ENCODE assay signal across 25 cellular contexts in genomic region chr20:46282669-46283068, GRCh38. TPM values are rescaled to one million over a fixed set of nuclear protein-coding genes. Genes with fewer than 3 reads are reported as not detected.
"Had no signal": no experiment of that assay in that cellular context is flagged by ENCODE, and none has a peak within 500 bp of the region (broad histone marks: within the 10 kb centered on the region; RNA-seq: fewer than 3 reads in every experiment).

No MANE protein-coding gene starts in this region.

- DNase-seq: activated CD4-positive, alpha-beta T cell treated with anti-CD3 and anti-CD28 coated beads for 4 hours; activated CD4-positive, alpha-beta T cell treated with anti-CD3 and anti-CD28 coated beads, Interleukin-2, amount 50 U/mL, for 48 hours; activated CD4-positive, CD25-positive, alpha-beta regulatory T cell; activated CD8-positive, alpha-beta memory T cell treated with anti-CD3 and anti-CD28 coated beads, Interleukin-2, amount 50 U/mL, for 48 hours; activated naive CD4-positive, alpha-beta T cell treated with Interleukin-2 at 50 U/mL for 16 hours; activated naive CD8-positive, alpha-beta T cell treated with anti-CD3 and anti-CD28 coated beads, Interleukin-2, amount 10 ng/mL, durations not matched to agents 7 days and 5 days; activated T-cell treated with anti-CD3 and anti-CD28 coated beads, Interleukin-2, amount 50 U/mL, for 4 hours; amniotic stem cell; effector memory CD4-positive, alpha-beta T cell; left ventricle myocardium inferior; naive thymus-derived CD4-positive, alpha-beta T cell; stimulated activated CD4-positive, alpha-beta T cell treated with anti-CD3 and anti-CD28 coated beads, Interleukin-1b, Interleukin-23, amount 100 ng/mL, for 48 hours; stimulated activated naive CD8-positive, alpha-beta T cell treated with anti-CD3 and anti-CD28 coated beads, Interleukin-15, amount 100 ng/mL, for 72 hours; T1000 had no signal

- H3K27ac Mint-ChIP-seq: activated naive CD8-positive, alpha-beta T cell treated with anti-CD3 and anti-CD28 coated beads, Interleukin-2, amount 10 ng/mL, durations not matched to agents 7 days and 5 days; naive thymus-derived CD4-positive, alpha-beta T cell; progenitor cell of endocrine pancreas; stimulated activated effector memory CD8-positive, alpha-beta T cell treated with anti-CD3 and anti-CD28 coated beads, Interleukin-12 subunit alpha, Interleukin-12 subunit beta, amount 100 ng/mL, for 72 hours; stimulated activated naive CD8-positive, alpha-beta T cell treated with anti-CD3 and anti-CD28 coated beads, Interleukin-15, amount 100 ng/mL, for 72 hours had no signal

- H3K36me3 ChIP-seq: breast epithelium, left ventricle myocardium inferior, suprapubic skin, tibial nerve had no signal

- H3K4me1 Mint-ChIP-seq: activated naive CD8-positive, alpha-beta T cell treated with anti-CD3 and anti-CD28 coated beads, Interleukin-2, amount 10 ng/mL, durations not matched to agents 7 days and 5 days; central memory CD8-positive, alpha-beta T cell; neural crest cell; stimulated activated naive CD8-positive, alpha-beta T cell treated with anti-CD3 and anti-CD28 coated beads, Interleukin-15, amount 100 ng/mL, for 72 hours had no signal

- H3K4me1 ChIP-seq: breast epithelium, left ventricle myocardium inferior, suprapubic skin, tibial nerve had no signal

- H3K9me3 Mint-ChIP-seq: activated naive CD8-positive, alpha-beta T cell treated with anti-CD3 and anti-CD28 coated beads, Interleukin-2, amount 10 ng/mL, durations not matched to agents 7 days and 5 days; activated T-cell treated with anti-CD3 and anti-CD28 coated beads, Interleukin-2, amount 50 U/mL, for 4 hours; central memory CD8-positive, alpha-beta T cell; neural crest cell; stimulated activated effector memory CD8-positive, alpha-beta T cell treated with anti-CD3 and anti-CD28 coated beads, Interleukin-12 subunit alpha, Interleukin-12 subunit beta, amount 100 ng/mL, for 72 hours; stimulated activated naive CD8-positive, alpha-beta T cell treated with anti-CD3 and anti-CD28 coated beads, Interleukin-15, amount 100 ng/mL, for 72 hours had no signal

- H3K4me3 ChIP-seq: breast epithelium, left ventricle myocardium inferior, suprapubic skin, tibial nerve had no signal

- H3K4me3 Mint-ChIP-seq: activated naive CD8-positive, alpha-beta T cell treated with anti-CD3 and anti-CD28 coated beads, Interleukin-2, amount 10 ng/mL, durations not matched to agents 7 days and 5 days; activated T-cell treated with anti-CD3 and anti-CD28 coated beads, Interleukin-2, amount 50 U/mL, for 4 hours; central memory CD8-positive, alpha-beta T cell; naive thymus-derived CD4-positive, alpha-beta T cell; neural crest cell; stimulated activated effector memory CD8-positive, alpha-beta T cell treated with anti-CD3 and anti-CD28 coated beads, Interleukin-12 subunit alpha, Interleukin-12 subunit beta, amount 100 ng/mL, for 72 hours; stimulated activated naive CD8-positive, alpha-beta T cell treated with anti-CD3 and anti-CD28 coated beads, Interleukin-15, amount 100 ng/mL, for 72 hours had no signal

- H3K9me3 ChIP-seq: breast epithelium, left ventricle myocardium inferior, suprapubic skin, tibial nerve had no signal

- ATAC-seq: activated T-cell treated with anti-CD3 and anti-CD28 coated beads, Interleukin-2, amount 50 U/mL, for 4 hours; naive thymus-derived CD4-positive, alpha-beta T cell; stimulated activated effector memory CD8-positive, alpha-beta T cell treated with anti-CD3 and anti-CD28 coated beads, Interleukin-12 subunit alpha, Interleukin-12 subunit beta, amount 100 ng/mL, for 72 hours; stimulated activated naive CD8-positive, alpha-beta T cell treated with anti-CD3 and anti-CD28 coated beads, Interleukin-15, amount 100 ng/mL, for 72 hours had no signal

- H3K36me3 Mint-ChIP-seq: activated naive CD8-positive, alpha-beta T cell treated with anti-CD3 and anti-CD28 coated beads, Interleukin-2, amount 10 ng/mL, durations not matched to agents 7 days and 5 days; naive thymus-derived CD4-positive, alpha-beta T cell; stimulated activated effector memory CD8-positive, alpha-beta T cell treated with anti-CD3 and anti-CD28 coated beads, Interleukin-12 subunit alpha, Interleukin-12 subunit beta, amount 100 ng/mL, for 72 hours had no signal

- H3K27ac ChIP-seq: breast epithelium, foreskin keratinocyte, left ventricle myocardium inferior, suprapubic skin, tibial nerve had no signal

- FAIRE-seq: colon had no signal

RNA-seq across cellular contexts. Expression of gene CDH22, which starts 25.6 kb away (rescaled TPM):
- total RNA-seq: activated CD8-positive, alpha-beta memory T cell treated with anti-CD3 and anti-CD28 coated beads for 36 hours; activated naive CD8-positive, alpha-beta T cell treated with anti-CD3 and anti-CD28 coated beads, Interleukin-2, amount 10 ng/mL, durations not matched to agents 7 days and 5 days; activated T-cell treated with anti-CD3 and anti-CD28 coated beads, Interleukin-2, amount 50 U/mL, for 4 hours; foreskin keratinocyte; naive thymus-derived CD4-positive, alpha-beta T cell; osteoblast had no signal
- polyA plus RNA-seq: foreskin keratinocyte; naive thymus-derived CD4-positive, alpha-beta T cell had no signal
